ENCODE assay signal across 22 cellular contexts in genomic region chr1:30489737-30490389, GRCh38.
"Had no signal": no experiment of that assay in that cellular context is flagged by ENCODE, and none has a peak within 500 bp of the region (broad histone marks: within the 10 kb centered on the region; RNA-seq: fewer than 3 reads in every experiment).

No MANE protein-coding gene starts in this region.

- H3K9me3 Mint-ChIP-seq: natural killer cell treated with Interleukin-12 subunit alpha and Interleukin-12 subunit beta and Interleukin-15 and Interleukin-18, amount 100 ng/mL, for 72 hours had no signal

- H3K4me1 Mint-ChIP-seq: endodermal cell; memory B cell; naive B cell; neural progenitor cell; stimulated activated naive CD8-positive, alpha-beta T cell treated with anti-CD3 and anti-CD28 coated beads, Interleukin-15, amount 100 ng/mL, for 72 hours had no signal

- H3K27ac Mint-ChIP-seq: endodermal cell; memory B cell; naive B cell; natural killer cell treated with Interleukin-12 subunit alpha and Interleukin-12 subunit beta and Interleukin-15 and Interleukin-18, amount 100 ng/mL, for 72 hours; neural progenitor cell; stimulated activated naive CD8-positive, alpha-beta T cell treated with anti-CD3 and anti-CD28 coated beads, Interleukin-15, amount 100 ng/mL, for 72 hours had no signal

- ATAC-seq: natural killer cell treated with Interleukin-12 subunit alpha and Interleukin-12 subunit beta and Interleukin-15 and Interleukin-18, amount 100 ng/mL, for 72 hours; right cardiac atrium; stimulated activated naive CD8-positive, alpha-beta T cell treated with anti-CD3 and anti-CD28 coated beads, Interleukin-15, amount 100 ng/mL, for 72 hours had no signal

- H3K4me3 ChIP-seq: cardiac muscle cell, dorsolateral prefrontal cortex, lung, neural progenitor cell, prostate gland, skin epidermis, spleen, suprapubic skin, transverse colon had no signal

- H3K27me3 Mint-ChIP-seq: stimulated activated naive CD8-positive, alpha-beta T cell treated with anti-CD3 and anti-CD28 coated beads, Interleukin-15, amount 100 ng/mL, for 72 hours had no signal

- H3K36me3 Mint-ChIP-seq: memory B cell, naive B cell, neural progenitor cell had no signal

- H3K4me3 Mint-ChIP-seq: endodermal cell; memory B cell; naive B cell; natural killer cell treated with Interleukin-12 subunit alpha and Interleukin-12 subunit beta and Interleukin-15 and Interleukin-18, amount 100 ng/mL, for 72 hours; neural progenitor cell; stimulated activated naive CD8-positive, alpha-beta T cell treated with anti-CD3 and anti-CD28 coated beads, Interleukin-15, amount 100 ng/mL, for 72 hours had no signal

- DNase-seq: cerebellar nuclear complex; cortex of kidney; dorsolateral prefrontal cortex; effector CD8-positive, alpha-beta T cell; endodermal cell; hypothalamus; naive B cell; right cardiac atrium; stimulated activated CD4-positive, alpha-beta T cell treated with anti-CD3 and anti-CD28 coated beads, Interleukin-2, amount 100 ng/mL, for 48 hours; stimulated activated CD8-positive, alpha-beta memory T cell treated with anti-CD3 and anti-CD28 coated beads, Interleukin-4, amount 100 ng/mL, for 48 hours; stimulated activated naive CD4-positive, alpha-beta T cell; stimulated activated naive CD8-positive, alpha-beta T cell treated with anti-CD3 and anti-CD28 coated beads, Interleukin-15, amount 100 ng/mL, for 72 hours; transverse colon had no signal
